1 cellular context compared by ENCODE assay signal in the genomic region with DNA sequence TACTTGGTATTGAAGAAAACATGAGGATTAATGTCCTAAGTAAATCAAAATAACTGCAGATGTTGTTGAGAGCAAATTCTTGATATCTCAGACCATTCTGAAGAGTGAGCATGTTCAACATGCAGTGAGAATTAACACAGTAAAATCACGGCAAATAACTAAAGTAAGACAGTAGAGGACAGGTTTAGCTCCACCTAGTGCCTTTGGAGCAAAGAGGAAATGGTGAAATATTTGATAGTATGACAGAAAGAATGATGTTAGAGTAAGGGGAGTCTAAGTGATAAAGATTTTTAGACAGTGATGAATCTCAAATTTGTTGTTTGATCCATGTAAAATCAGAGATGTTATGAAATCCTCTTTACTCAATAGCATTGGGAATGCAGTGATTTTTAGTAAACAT.
TF ChIP-seq lines count a peak whose summit lies in the region.

No MANE protein-coding gene starts in this region.

TF ChIP-seq in GM23338, 12 proteins besides CTCF, POLR2A, EP300 and RAD21 (continued from another document):
- TF ChIP-seq, protein P1, sequence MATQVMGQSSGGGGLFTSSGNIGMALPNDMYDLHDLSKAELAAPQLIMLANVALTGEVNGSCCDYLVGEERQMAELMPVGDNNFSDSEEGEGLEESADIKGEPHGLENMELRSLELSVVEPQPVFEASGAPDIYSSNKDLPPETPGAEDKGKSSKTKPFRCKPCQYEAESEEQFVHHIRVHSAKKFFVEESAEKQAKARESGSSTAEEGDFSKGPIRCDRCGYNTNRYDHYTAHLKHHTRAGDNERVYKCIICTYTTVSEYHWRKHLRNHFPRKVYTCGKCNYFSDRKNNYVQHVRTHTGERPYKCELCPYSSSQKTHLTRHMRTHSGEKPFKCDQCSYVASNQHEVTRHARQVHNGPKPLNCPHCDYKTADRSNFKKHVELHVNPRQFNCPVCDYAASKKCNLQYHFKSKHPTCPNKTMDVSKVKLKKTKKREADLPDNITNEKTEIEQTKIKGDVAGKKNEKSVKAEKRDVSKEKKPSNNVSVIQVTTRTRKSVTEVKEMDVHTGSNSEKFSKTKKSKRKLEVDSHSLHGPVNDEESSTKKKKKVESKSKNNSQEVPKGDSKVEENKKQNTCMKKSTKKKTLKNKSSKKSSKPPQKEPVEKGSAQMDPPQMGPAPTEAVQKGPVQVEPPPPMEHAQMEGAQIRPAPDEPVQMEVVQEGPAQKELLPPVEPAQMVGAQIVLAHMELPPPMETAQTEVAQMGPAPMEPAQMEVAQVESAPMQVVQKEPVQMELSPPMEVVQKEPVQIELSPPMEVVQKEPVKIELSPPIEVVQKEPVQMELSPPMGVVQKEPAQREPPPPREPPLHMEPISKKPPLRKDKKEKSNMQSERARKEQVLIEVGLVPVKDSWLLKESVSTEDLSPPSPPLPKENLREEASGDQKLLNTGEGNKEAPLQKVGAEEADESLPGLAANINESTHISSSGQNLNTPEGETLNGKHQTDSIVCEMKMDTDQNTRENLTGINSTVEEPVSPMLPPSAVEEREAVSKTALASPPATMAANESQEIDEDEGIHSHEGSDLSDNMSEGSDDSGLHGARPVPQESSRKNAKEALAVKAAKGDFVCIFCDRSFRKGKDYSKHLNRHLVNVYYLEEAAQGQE (IDR thresholded peaks at IDR 0.05; ENCODE audit: unreplicated experiment): no peak
- no peak for TF ChIP-seq JUNB (IDR thresholded peaks at IDR 0.05; ENCODE audit: unreplicated experiment)
- no peak for TF ChIP-seq NANOG (IDR thresholded peaks at IDR 0.05; ENCODE audit: borderline replicate concordance)
- no peak for TF ChIP-seq POLR2AphosphoS5 (IDR thresholded peaks at IDR 0.05; ENCODE audit: low read depth)
- no peak for TF ChIP-seq STAT1 (IDR thresholded peaks at IDR 0.05; ENCODE audit: unreplicated experiment)
- TF ChIP-seq EZH2 (IDR thresholded peaks at IDR 0.05; ENCODE audit: low read depth, unreplicated experiment): no peak
- no peak for TF ChIP-seq EZH2phosphoT487 (IDR thresholded peaks at IDR 0.05; ENCODE audit: unreplicated experiment)
- TF ChIP-seq, protein P2, sequence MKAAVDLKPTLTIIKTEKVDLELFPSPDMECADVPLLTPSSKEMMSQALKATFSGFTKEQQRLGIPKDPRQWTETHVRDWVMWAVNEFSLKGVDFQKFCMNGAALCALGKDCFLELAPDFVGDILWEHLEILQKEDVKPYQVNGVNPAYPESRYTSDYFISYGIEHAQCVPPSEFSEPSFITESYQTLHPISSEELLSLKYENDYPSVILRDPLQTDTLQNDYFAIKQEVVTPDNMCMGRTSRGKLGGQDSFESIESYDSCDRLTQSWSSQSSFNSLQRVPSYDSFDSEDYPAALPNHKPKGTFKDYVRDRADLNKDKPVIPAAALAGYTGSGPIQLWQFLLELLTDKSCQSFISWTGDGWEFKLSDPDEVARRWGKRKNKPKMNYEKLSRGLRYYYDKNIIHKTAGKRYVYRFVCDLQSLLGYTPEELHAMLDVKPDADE (IDR thresholded peaks at IDR 0.05): no peak
- TF ChIP-seq, protein P3, sequence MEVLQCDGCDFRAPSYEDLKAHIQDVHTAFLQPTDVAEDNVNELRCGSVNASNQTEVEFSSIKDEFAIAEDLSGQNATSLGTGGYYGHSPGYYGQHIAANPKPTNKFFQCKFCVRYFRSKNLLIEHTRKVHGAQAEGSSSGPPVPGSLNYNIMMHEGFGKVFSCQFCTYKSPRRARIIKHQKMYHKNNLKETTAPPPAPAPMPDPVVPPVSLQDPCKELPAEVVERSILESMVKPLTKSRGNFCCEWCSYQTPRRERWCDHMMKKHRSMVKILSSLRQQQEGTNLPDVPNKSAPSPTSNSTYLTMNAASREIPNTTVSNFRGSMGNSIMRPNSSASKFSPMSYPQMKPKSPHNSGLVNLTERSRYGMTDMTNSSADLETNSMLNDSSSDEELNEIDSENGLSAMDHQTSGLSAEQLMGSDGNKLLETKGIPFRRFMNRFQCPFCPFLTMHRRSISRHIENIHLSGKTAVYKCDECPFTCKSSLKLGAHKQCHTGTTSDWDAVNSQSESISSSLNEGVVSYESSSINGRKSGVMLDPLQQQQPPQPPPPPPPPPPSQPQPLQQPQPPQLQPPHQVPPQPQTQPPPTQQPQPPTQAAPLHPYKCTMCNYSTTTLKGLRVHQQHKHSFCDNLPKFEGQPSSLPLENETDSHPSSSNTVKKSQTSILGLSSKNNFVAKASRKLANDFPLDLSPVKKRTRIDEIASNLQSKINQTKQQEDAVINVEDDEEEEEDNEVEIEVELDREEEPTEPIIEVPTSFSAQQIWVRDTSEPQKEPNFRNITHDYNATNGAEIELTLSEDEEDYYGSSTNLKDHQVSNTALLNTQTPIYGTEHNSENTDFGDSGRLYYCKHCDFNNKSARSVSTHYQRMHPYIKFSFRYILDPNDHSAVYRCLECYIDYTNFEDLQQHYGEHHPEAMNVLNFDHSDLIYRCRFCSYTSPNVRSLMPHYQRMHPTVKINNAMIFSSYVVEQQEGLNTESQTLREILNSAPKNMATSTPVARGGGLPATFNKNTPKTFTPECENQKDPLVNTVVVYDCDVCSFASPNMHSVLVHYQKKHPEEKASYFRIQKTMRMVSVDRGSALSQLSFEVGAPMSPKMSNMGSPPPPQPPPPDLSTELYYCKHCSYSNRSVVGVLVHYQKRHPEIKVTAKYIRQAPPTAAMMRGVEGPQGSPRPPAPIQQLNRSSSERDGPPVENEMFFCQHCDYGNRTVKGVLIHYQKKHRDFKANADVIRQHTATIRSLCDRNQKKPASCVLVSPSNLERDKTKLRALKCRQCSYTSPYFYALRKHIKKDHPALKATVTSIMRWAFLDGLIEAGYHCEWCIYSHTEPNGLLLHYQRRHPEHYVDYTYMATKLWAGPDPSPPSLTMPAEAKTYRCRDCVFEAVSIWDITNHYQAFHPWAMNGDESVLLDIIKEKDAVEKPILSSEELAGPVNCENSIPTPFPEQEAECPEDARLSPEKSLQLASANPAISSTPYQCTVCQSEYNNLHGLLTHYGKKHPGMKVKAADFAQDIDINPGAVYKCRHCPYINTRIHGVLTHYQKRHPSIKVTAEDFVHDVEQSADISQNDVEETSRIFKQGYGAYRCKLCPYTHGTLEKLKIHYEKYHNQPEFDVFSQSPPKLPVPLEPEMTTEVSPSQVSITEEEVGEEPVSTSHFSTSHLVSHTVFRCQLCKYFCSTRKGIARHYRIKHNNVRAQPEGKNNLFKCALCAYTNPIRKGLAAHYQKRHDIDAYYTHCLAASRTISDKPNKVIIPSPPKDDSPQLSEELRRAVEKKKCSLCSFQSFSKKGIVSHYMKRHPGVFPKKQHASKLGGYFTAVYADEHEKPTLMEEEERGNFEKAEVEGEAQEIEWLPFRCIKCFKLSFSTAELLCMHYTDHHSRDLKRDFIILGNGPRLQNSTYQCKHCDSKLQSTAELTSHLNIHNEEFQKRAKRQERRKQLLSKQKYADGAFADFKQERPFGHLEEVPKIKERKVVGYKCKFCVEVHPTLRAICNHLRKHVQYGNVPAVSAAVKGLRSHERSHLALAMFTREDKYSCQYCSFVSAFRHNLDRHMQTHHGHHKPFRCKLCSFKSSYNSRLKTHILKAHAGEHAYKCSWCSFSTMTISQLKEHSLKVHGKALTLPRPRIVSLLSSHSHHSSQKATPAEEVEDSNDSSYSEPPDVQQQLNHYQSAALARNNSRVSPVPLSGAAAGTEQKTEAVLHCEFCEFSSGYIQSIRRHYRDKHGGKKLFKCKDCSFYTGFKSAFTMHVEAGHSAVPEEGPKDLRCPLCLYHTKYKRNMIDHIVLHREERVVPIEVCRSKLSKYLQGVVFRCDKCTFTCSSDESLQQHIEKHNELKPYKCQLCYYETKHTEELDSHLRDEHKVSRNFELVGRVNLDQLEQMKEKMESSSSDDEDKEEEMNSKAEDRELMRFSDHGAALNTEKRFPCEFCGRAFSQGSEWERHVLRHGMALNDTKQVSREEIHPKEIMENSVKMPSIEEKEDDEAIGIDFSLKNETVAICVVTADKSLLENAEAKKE (CRISPR knock-in tag; IDR thresholded peaks at IDR 0.05): no peak
- no peak for TF ChIP-seq ZNF331 (CRISPR knock-in tag; IDR thresholded peaks at IDR 0.05; ENCODE audit: low read depth)
- no peak for TF ChIP-seq CREB1 (CRISPR knock-in tag; IDR thresholded peaks at IDR 0.05; ENCODE audit: low read depth)
TF ChIP-seq in GM23338: peak in this region for 0.
